Comparison of ENCODE assay signal across 32 cellular contexts in genomic region chr6:146345582-146345981, GRCh38.
"Had no signal": no experiment of that assay in that cellular context is flagged by ENCODE, and none has a peak within 500 bp of the region (broad histone marks: within the 10 kb centered on the region; RNA-seq: fewer than 3 reads in every experiment).

No MANE protein-coding gene starts in this region.

- H3K27me3 Mint-ChIP-seq: activated CD4-positive, alpha-beta memory T cell treated with anti-CD3 and anti-CD28 coated beads for 36 hours; activated naive CD8-positive, alpha-beta T cell treated with anti-CD3 and anti-CD28 coated beads for 36 hours had no signal

- H3K4me3 Mint-ChIP-seq: activated CD4-positive, alpha-beta memory T cell treated with anti-CD3 and anti-CD28 coated beads for 36 hours; activated CD4-positive, alpha-beta T cell treated with anti-CD3 and anti-CD28 coated beads for 36 hours; activated naive CD4-positive, alpha-beta T cell treated with anti-CD3 and anti-CD28 coated beads for 36 hours; activated naive CD8-positive, alpha-beta T cell treated with anti-CD3 and anti-CD28 coated beads for 36 hours; activated T-cell treated with anti-CD3 and anti-CD28 coated beads, Interleukin-2, amount 50 U/mL, for 4 hours; activated T-helper 1 cell treated with anti-CD3 and anti-CD28 coated beads, Interleukin-12 subunit alpha, Interleukin-12 subunit beta, Interleukin-2, Interleukin-4 antibody, amounts not matched to agents 30 ng/mL and 10 ng/mL and 1 ng/mL, durations not matched to agents 14 hours and 24 hours and 36 hours; T-helper 1 cell treated with Interleukin-12 subunit alpha and Interleukin-12 subunit beta and Interleukin-4 antibody, amounts not matched to agents 30 μg/mL and 1 μg/mL, for 36 hours; T-helper 2 cell treated with Interferon-gamma antibody and Interleukin-4, amounts not matched to agents 5 μg/mL and 100 μg/mL, for 36 hours had no signal

- H3K4me3 ChIP-seq: Peyer's patch, SJSA1 had no signal

- H3K9me3 ChIP-seq: Peyer's patch, SJSA1, SK-N-SH had no signal

- H3K27ac Mint-ChIP-seq: activated CD4-positive, alpha-beta memory T cell treated with anti-CD3 and anti-CD28 coated beads for 36 hours; activated CD4-positive, alpha-beta T cell treated with anti-CD3 and anti-CD28 coated beads for 36 hours; activated naive CD4-positive, alpha-beta T cell treated with anti-CD3 and anti-CD28 coated beads for 36 hours; activated naive CD8-positive, alpha-beta T cell treated with anti-CD3 and anti-CD28 coated beads for 36 hours; activated T-helper 1 cell treated with anti-CD3 and anti-CD28 coated beads, Interleukin-12 subunit alpha, Interleukin-12 subunit beta, Interleukin-2, Interleukin-4 antibody, amounts not matched to agents 30 ng/mL and 10 ng/mL and 1 ng/mL, durations not matched to agents 14 hours and 24 hours and 36 hours; T-helper 1 cell treated with Interleukin-12 subunit alpha and Interleukin-12 subunit beta and Interleukin-4 antibody, amounts not matched to agents 30 μg/mL and 1 μg/mL, for 36 hours; T-helper 2 cell treated with Interferon-gamma antibody and Interleukin-4, amounts not matched to agents 5 μg/mL and 100 μg/mL, for 36 hours had no signal

- ATAC-seq: activated CD4-positive, alpha-beta T cell treated with anti-CD3 and anti-CD28 coated beads for 36 hours; activated CD4-positive, CD25-positive, alpha-beta regulatory T cell treated with anti-CD3 and anti-CD28 coated beads, Interleukin-2, amount 50 U/mL, for 24 hours; activated T-cell treated with anti-CD3 and anti-CD28 coated beads, Interleukin-2, amount 50 U/mL, for 4 hours; PC-3 had no signal

- H3K9ac ChIP-seq: KMS-11, SK-N-SH had no signal

- H3K36me3 Mint-ChIP-seq: activated CD4-positive, alpha-beta memory T cell treated with anti-CD3 and anti-CD28 coated beads for 36 hours; activated naive CD8-positive, alpha-beta T cell treated with anti-CD3 and anti-CD28 coated beads for 36 hours had no signal

- H3K4me2 ChIP-seq: KMS-11, SK-N-SH had no signal

- H3K4me1 ChIP-seq: Peyer's patch, SJSA1 had no signal

- H3K27me3 ChIP-seq: brain microvascular endothelial cell, Peyer's patch, SJSA1 had no signal

- H3K9me2 ChIP-seq: SK-N-SH had no signal

- H3K36me3 ChIP-seq: brain microvascular endothelial cell, Peyer's patch, SJSA1 had no signal

- H3K9me3 Mint-ChIP-seq: activated CD4-positive, alpha-beta memory T cell treated with anti-CD3 and anti-CD28 coated beads for 36 hours; activated naive CD4-positive, alpha-beta T cell treated with anti-CD3 and anti-CD28 coated beads for 36 hours; activated naive CD8-positive, alpha-beta T cell treated with anti-CD3 and anti-CD28 coated beads for 36 hours; activated T-cell treated with anti-CD3 and anti-CD28 coated beads, Interleukin-2, amount 50 U/mL, for 4 hours; activated T-helper 1 cell treated with anti-CD3 and anti-CD28 coated beads, Interleukin-12 subunit alpha, Interleukin-12 subunit beta, Interleukin-2, Interleukin-4 antibody, amounts not matched to agents 30 ng/mL and 10 ng/mL and 1 ng/mL, durations not matched to agents 14 hours and 24 hours and 36 hours; T-helper 1 cell treated with Interleukin-12 subunit alpha and Interleukin-12 subunit beta and Interleukin-4 antibody, amounts not matched to agents 30 μg/mL and 1 μg/mL, for 36 hours; T-helper 2 cell treated with Interferon-gamma antibody and Interleukin-4, amounts not matched to agents 5 μg/mL and 100 μg/mL, for 36 hours had no signal

- H3K4me1 Mint-ChIP-seq: activated CD4-positive, alpha-beta T cell treated with anti-CD3 and anti-CD28 coated beads for 36 hours; activated naive CD8-positive, alpha-beta T cell treated with anti-CD3 and anti-CD28 coated beads for 36 hours had no signal

- H3K27ac ChIP-seq: brain microvascular endothelial cell, KMS-11, Peyer's patch, SJSA1 had no signal

- DNase-seq: activated CD4-positive, alpha-beta memory T cell treated with anti-CD3 and anti-CD28 coated beads for 36 hours; activated CD4-positive, alpha-beta T cell treated with anti-CD3 and anti-CD28 coated beads for 36 hours; activated CD4-positive, alpha-beta T cell treated with anti-CD3 and anti-CD28 coated beads, Interleukin-2, amount 50 U/mL, for 1 hour; activated CD8-positive, alpha-beta memory T cell treated with anti-CD3 and anti-CD28 coated beads, Interleukin-2, amount 50 U/mL, for 4 hours; activated gamma-delta T cell treated with Interleukin-2 at 50 U/mL for 16 hours; activated naive CD4-positive, alpha-beta T cell treated with anti-CD3 and anti-CD28 coated beads for 36 hours; activated naive CD8-positive, alpha-beta T cell treated with anti-CD3 and anti-CD28 coated beads for 36 hours; activated T-cell treated with anti-CD3 and anti-CD28 coated beads for 4 hours; activated T-cell treated with anti-CD3 and anti-CD28 coated beads, Interleukin-2, amount 50 U/mL, for 4 hours; amniotic stem cell; aorta; brain microvascular endothelial cell; central memory CD4-positive, alpha-beta T cell; NCI-H1105; NCI-H1436; NCI-H1694 treated with DMSO at 0.1 percent for 48 hours; NCI-H2029; NCI-H510A; NCI-H526; NCI-H748 treated with DMSO at 0.1 percent for 48 hours; NK-92 treated with Interleukin-12 subunit alpha and Interleukin-12 subunit beta, amount 100 ng/mL, for 24 hours; PC-3; Peyer's patch; RPMI8226; SHP77 treated with DMSO at 0.1 percent for 48 hours; SK-N-SH had no signal
